11 cellular contexts compared by ENCODE assay signal in genomic region chr3:16377847-16378302, GRCh38.
DNase-seq lines count a peak whose midpoint lies in the region; ATAC-seq and TF ChIP-seq lines count a peak whose summit lies in the region.
"Had no signal": no experiment of that assay in that cellular context is flagged by ENCODE, and none has a peak within 500 bp of the region (broad histone marks: within the 10 kb centered on the region; RNA-seq: fewer than 3 reads in every experiment).

No MANE protein-coding gene starts in this region.

- H3K27me3 ChIP-seq in skeletal muscle tissue (ENCODE audit: control insufficient read depth in 3 of 3, insufficient read depth in 3 of 3, low read length in 3 of 3) (no peaks in the 10 kb centered on the region), aorta (ENCODE audit: control insufficient read depth in 1 of 2, insufficient read depth in 2 of 2, low read length in 1 of 2) (no peaks in the 10 kb centered on the region), Peyer's patch (no peaks in the 10 kb centered on the region)
- H3K27me3 ChIP-seq: gastrocnemius medialis had no signal

- no peaks in the 10 kb centered on the region for H3K9me3 ChIP-seq in skeletal muscle tissue (ENCODE audit: control insufficient read depth in 3 of 3, low read length in 3 of 3)
- H3K9me3 ChIP-seq in aorta (ENCODE audit: control insufficient read depth, low read length) = no peaks in the 10 kb centered on the region
- no peaks in the 10 kb centered on the region for H3K9me3 ChIP-seq in Peyer's patch
- H3K9me3 ChIP-seq: gastrocnemius medialis had no signal

- DNase-seq in activated T-cell treated with anti-CD3 and anti-CD28 coated beads, Interleukin-2, amount 50 U/mL, for 4 hours = no peak
- no peak for DNase-seq in activated T-cell treated with anti-CD3 and anti-CD28 coated beads, Interleukin-2, amount 50 U/mL, for 48 hours
- DNase-seq in NCI-H774 (lab: John Stamatoyannopoulos, UW) (peak; percentile 12), cerebellar cortex (ENCODE audit: low spot score) (peak; percentile 79), aorta (no peak), Peyer's patch (no peak)
- DNase-seq: ACHN; activated CD4-positive, CD25-positive, alpha-beta regulatory T cell treated with anti-CD3 and anti-CD28 coated beads, Interleukin-2, amount 50 U/mL, for 72 hours; gastrocnemius medialis had no signal

- peaks cover 87% of the 10 kb centered on the region for H3K4me1 Mint-ChIP-seq in activated T-cell treated with anti-CD3 and anti-CD28 coated beads, Interleukin-2, amount 50 U/mL, for 4 hours (ENCODE audit: low read depth)

- H3K36me3 Mint-ChIP-seq in activated T-cell treated with anti-CD3 and anti-CD28 coated beads, Interleukin-2, amount 50 U/mL, for 4 hours (ENCODE audit: insufficient read depth) = peaks cover 52% of the 10 kb centered on the region

- peak overlapping the region; percentile 19 for H3K4me3 Mint-ChIP-seq in activated T-cell treated with anti-CD3 and anti-CD28 coated beads, Interleukin-2, amount 50 U/mL, for 4 hours

- TF ChIP-seq CTCF in Peyer's patch (IDR thresholded peaks at IDR 0.05) = no peak

- H3K36me3 ChIP-seq in skeletal muscle tissue (ENCODE audit: control insufficient read depth in 3 of 3, insufficient read depth in 3 of 3, low read length in 3 of 3) = peaks cover 0 to 4% (median 0%) of the 10 kb centered on the region in 3 donors
- no peaks in the 10 kb centered on the region for H3K36me3 ChIP-seq in aorta (ENCODE audit: control insufficient read depth in 1 of 2, insufficient read depth in 2 of 2, low read length in 1 of 2)
- no peaks in the 10 kb centered on the region for H3K36me3 ChIP-seq in Peyer's patch

- H3K27ac ChIP-seq in skeletal muscle tissue (ENCODE audit: low read depth, low read length) = no peak overlapping the region
- H3K27ac ChIP-seq in aorta (ENCODE audit: low read depth in 1 of 2, low read length in 2 of 2) = no peak overlapping the region
- H3K27ac ChIP-seq in Peyer's patch = peak overlapping the region in 1 of 4 donors; percentile 61

- H3K4me1 ChIP-seq in skeletal muscle tissue (ENCODE audit: control insufficient read depth in 3 of 3, insufficient read depth in 3 of 3, low read length in 3 of 3) = peaks cover 21 to 49% (median 28%) of the 10 kb centered on the region in 3 donors
- no peaks in the 10 kb centered on the region for H3K4me1 ChIP-seq in aorta (ENCODE audit: control insufficient read depth in 1 of 2, insufficient read depth in 2 of 2, low read length in 2 of 2)
- H3K4me1 ChIP-seq in Peyer's patch = peaks cover 0 to 25% (median 0%) of the 10 kb centered on the region in 4 donors

- no peak for TF ChIP-seq POLR2A in Peyer's patch (IDR thresholded peaks at IDR 0.05)

- intact Hi-C loops in aorta (cut with DNase I) = loop anchor here in 1 of 2 donors (10.0 kb wide), 1 partner anchor 137 kb away; the partner anchor contains the start of gene RFTN1

- 79 to 84% methylated on average over 15 of the region's 15 CpGs for WGBS in aorta, 2 donors

- H3K27me3 Mint-ChIP-seq in activated T-cell treated with anti-CD3 and anti-CD28 coated beads, Interleukin-2, amount 50 U/mL, for 4 hours (ENCODE audit: low read depth) = no peaks in the 10 kb centered on the region

- peak overlapping the region in 2 of 3 donors; percentile 12 to 51 for H3K9ac ChIP-seq in skeletal muscle tissue (ENCODE audit: low read depth in 1 of 3, low read length in 3 of 3)

- H3K4me3 ChIP-seq in skeletal muscle tissue (ENCODE audit: low read length in 3 of 3) (peak overlapping the region; percentile 16 to 49 (median 28)), aorta (ENCODE audit: low read length in 2 of 2) (no peak overlapping the region), Peyer's patch (no peak overlapping the region)
- H3K4me3 ChIP-seq: gastrocnemius medialis had no signal

- no peak for ATAC-seq in activated T-cell treated with anti-CD3 and anti-CD28 coated beads, Interleukin-2, amount 50 U/mL, for 4 hours
- ATAC-seq in activated CD4-positive, CD25-positive, alpha-beta regulatory T cell treated with anti-CD3 and anti-CD28 coated beads, Interleukin-2, amount 50 U/mL, for 24 hours = no peak
- ATAC-seq in aorta (ENCODE audit: low FRiP score) = no peak

- H3K9me3 Mint-ChIP-seq in activated T-cell treated with anti-CD3 and anti-CD28 coated beads, Interleukin-2, amount 50 U/mL, for 4 hours = no peaks in the 10 kb centered on the region

Comparison
In these comparisons a context has a peak if more than half of its experiments do, and no peak if none do; other contexts are left out.
1. DNase-seq: peak in NCI-H774 (single experiment) and cerebellar cortex (single experiment); none in activated T-cell treated with anti-CD3 and anti-CD28 coated beads, Interleukin-2, amount 50 U/mL, for 4 hours (single experiment), activated T-cell treated with anti-CD3 and anti-CD28 coated beads, Interleukin-2, amount 50 U/mL, for 48 hours (0 of 2), aorta (0 of 2) and Peyer's patch (0 of 3).
2. H3K4me3 ChIP-seq: peak in skeletal muscle tissue (3 of 3); none in aorta (0 of 2) and Peyer's patch (0 of 4).